ENCODE assay signal across 1 cellular context in genomic region chr16:66958857-66959644, GRCh38.
TF ChIP-seq lines count a peak whose summit lies in the region.

No MANE protein-coding gene starts in this region.

TF ChIP-seq in K562, 482 proteins besides CTCF, POLR2A, EP300 and RAD21:
- TF ChIP-seq TGIF2 (CRISPR knock-in tag; IDR thresholded peaks at IDR 0.05) = no peak
- TF ChIP-seq ZNF512 (tag; IDR thresholded peaks at IDR 0.05) = peak; percentile 89
TF ChIP-seq in K562: peak in this region for 1.
